ENCODE assay signal across 24 cellular contexts in the genomic region with DNA sequence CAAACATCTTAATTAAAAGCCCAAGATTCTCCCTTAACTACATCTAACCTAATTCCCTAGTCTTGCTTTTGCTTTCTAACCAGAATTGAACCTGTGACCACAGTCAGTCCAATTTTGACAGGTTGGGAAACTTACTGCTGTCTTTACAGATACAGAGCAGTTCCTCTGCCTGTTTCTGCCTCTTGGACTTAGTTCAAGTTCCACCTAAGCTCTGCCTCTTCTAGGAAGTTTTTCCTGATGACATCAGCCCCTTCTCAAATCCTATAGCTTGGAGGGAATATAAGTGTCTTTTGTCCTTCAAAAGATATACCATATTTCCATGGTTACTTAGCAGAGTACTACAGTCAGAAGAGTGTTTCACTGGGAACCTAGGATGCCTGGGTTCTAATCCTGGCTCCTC. TPM values are rescaled to one million over a fixed set of nuclear protein-coding genes. Genes with fewer than 3 reads are reported as not detected.
"Had no signal": no experiment of that assay in that cellular context is flagged by ENCODE, and none has a peak within 500 bp of the region (broad histone marks: within the 10 kb centered on the region; RNA-seq: fewer than 3 reads in every experiment).

No MANE protein-coding gene starts in this region.

- H3K4me2 ChIP-seq: SK-N-SH had no signal

- FAIRE-seq: HepG2, RCC 7860 had no signal

- H3K9me2 ChIP-seq: SK-N-SH had no signal

- H3K9me3 ChIP-seq: SK-N-SH had no signal

- ATAC-seq: HepG2 had no signal

- H3K9ac ChIP-seq: SK-N-SH had no signal

- DNase-seq: IMR-90, Karpas-422, KG1, MM.1S, NCI-H1092 treated with DMSO at 0.1 percent for 48 hours, NCI-H1436, NCI-H187, NCI-H2029, NCI-H2081 treated with DMSO at 0.1 percent for 48 hours, NCI-H2171, NCI-H226, NCI-H446, NCI-H510A, NCI-H524 treated with DMSO at 0.1 percent for 48 hours, NCI-H69, NCI-H774, Right ventricle myocardium superior, RPMI8226, SIG-M5, SK-N-SH, SW 1271 had no signal

RNA-seq across cellular contexts. Expression of a gene that starts 31.7 kb away (rescaled TPM):
- total RNA-seq: HepG2, HT1080 had no signal
- polyA plus RNA-seq: HepG2, IMR-90 had no signal
